Comparison of ENCODE assay signal across 18 cellular contexts in the genomic region with DNA sequence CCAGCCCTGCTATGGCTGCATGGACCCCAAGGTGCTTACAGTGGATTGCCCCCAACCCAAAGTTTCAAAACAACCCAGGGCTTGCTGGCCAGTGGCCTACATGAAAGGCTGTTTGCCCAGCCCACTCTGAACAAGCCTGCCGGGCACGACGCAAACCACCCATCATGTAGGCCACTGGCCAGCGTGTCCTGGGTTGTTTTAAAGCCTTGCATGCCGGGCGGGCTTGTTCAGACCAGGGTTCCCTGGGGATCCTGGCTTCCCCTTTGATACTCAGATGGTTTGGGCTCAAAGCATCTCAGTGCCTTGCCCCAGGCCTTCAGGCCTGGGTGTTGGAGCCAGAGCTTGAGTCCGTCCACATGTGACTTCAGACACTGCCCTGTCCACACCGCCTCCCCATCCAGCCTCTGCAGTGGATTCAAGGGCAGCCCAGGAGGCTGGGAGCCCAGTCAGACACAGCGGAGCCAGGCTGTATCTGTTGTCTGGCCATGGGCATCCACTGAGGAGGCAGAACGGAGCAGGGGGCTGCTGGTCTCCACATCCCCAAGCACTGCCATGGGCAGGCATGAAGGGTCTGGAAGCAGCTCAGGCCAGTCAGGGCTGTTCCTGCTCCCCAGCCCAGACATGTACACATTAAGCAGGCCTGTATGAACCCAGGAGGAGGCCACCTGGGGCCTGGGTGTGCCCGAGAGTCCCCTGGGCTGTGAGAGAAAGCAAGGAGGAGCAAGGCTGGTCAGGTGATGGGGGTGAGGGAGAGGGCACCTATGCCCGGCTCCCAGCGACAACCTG. TPM values are rescaled to one million over a fixed set of nuclear protein-coding genes. Genes with fewer than 3 reads are reported as not detected.
DNase-seq lines count a peak whose midpoint lies in the region; TF ChIP-seq lines count a peak whose summit lies in the region.
"Had no signal": no experiment of that assay in that cellular context is flagged by ENCODE, and none has a peak within 500 bp of the region (broad histone marks: within the 10 kb centered on the region; RNA-seq: fewer than 3 reads in every experiment).

No MANE protein-coding gene starts in this region.

- H3K4me1 ChIP-seq in endodermal cell (ENCODE audit: control insufficient read depth, insufficient read depth, low read length), result peaks cover 4% of the 10 kb centered on the region
- H3K4me1 ChIP-seq in smooth muscle cell (ENCODE audit: low read depth), result peaks cover 11% of the 10 kb centered on the region

- H3K27ac ChIP-seq in endodermal cell (ENCODE audit: low read depth, low read length) (no peak overlapping the region), smooth muscle cell (ENCODE audit: low read depth) (no peak overlapping the region)
- H3K27ac ChIP-seq: 22Rv1, C4-2B, pancreas had no signal

- H3K4me2 ChIP-seq in smooth muscle cell, result no peak overlapping the region

- intact Hi-C loops in posterior vena cava (cut with DNase I), result no loop called here

- H3K9ac ChIP-seq in endodermal cell (ENCODE audit: extremely low read depth, low read length, poor library complexity, severe bottlenecking) (no peak overlapping the region), smooth muscle cell (ENCODE audit: low read depth) (no peak overlapping the region)

- no peaks in the 10 kb centered on the region for H3K27me3 ChIP-seq in H7 (ENCODE audit: control insufficient read depth, insufficient read depth, low read length)
- H3K27me3 ChIP-seq in endodermal cell (ENCODE audit: control insufficient read depth, insufficient read depth, low read length, poor library complexity, severe bottlenecking), result no peaks in the 10 kb centered on the region
- H3K27me3 ChIP-seq in smooth muscle cell (ENCODE audit: low read depth), result no peaks in the 10 kb centered on the region
- H3K27me3 ChIP-seq: pancreas had no signal

- H3K27ac Mint-ChIP-seq in endodermal cell, result no peak overlapping the region

- no peaks in the 10 kb centered on the region for H3K27me3 Mint-ChIP-seq in endodermal cell (ENCODE audit: insufficient read depth)

- no peaks in the 10 kb centered on the region for H4K20me1 ChIP-seq in smooth muscle cell (ENCODE audit: low read depth)

- no peaks in the 10 kb centered on the region for H3F3A ChIP-seq in smooth muscle cell (ENCODE audit: low read depth)

- no peak overlapping the region for H2AFZ ChIP-seq in smooth muscle cell (ENCODE audit: low read depth)

- no peaks in the 10 kb centered on the region for H3K79me2 ChIP-seq in smooth muscle cell (ENCODE audit: low read depth)

- no peaks in the 10 kb centered on the region for H3K36me3 ChIP-seq in H7 (replicated peaks; ENCODE audit: control insufficient read depth, insufficient read depth, low read length)
- H3K36me3 ChIP-seq in endodermal cell (ENCODE audit: control insufficient read depth, insufficient read depth, low read length), result no peaks in the 10 kb centered on the region
- no peaks in the 10 kb centered on the region for H3K36me3 ChIP-seq in smooth muscle cell (ENCODE audit: low read depth)
- H3K36me3 ChIP-seq: pancreas, thoracic aorta had no signal

- no peaks in the 10 kb centered on the region for H3K36me3 Mint-ChIP-seq in endodermal cell (ENCODE audit: low read depth)

- DNase-seq in NCI-H2171 treated with DMSO at 0.1 percent for 48 hours (lab: John Stamatoyannopoulos, UW) (peak; percentile 47), NCI-H2171 (lab: John Stamatoyannopoulos, UW) (no peak), H7 (peak; percentile 43), endodermal cell (peak; percentile 47), posterior vena cava (ENCODE audit: low spot score) (peak; percentile 75), dermis blood vessel endothelial cell (no peak), smooth muscle cell (lab: John Stamatoyannopoulos, UW; ENCODE audit: unreplicated experiment) (no peak), DMS153 (lab: John Stamatoyannopoulos, UW) (no peak)
- DNase-seq: activated CD4-positive, alpha-beta T cell treated with anti-CD3 and anti-CD28 coated beads for 48 hours; left colon; NCI-H187 had no signal

- 89 to 94% methylated on average over 8 to 13 of the region's 13 CpGs for WGBS in endodermal cell (ENCODE audit: insufficient coverage in 1 of 2, insufficient read length in 1 of 2), 2 experiments
- 88% methylated on average over 11 of the region's 13 CpGs for WGBS in smooth muscle cell (ENCODE audit: low lambda C conversion rate)

- no peaks in the 10 kb centered on the region for H3K9me3 Mint-ChIP-seq in endodermal cell

- no peaks in the 10 kb centered on the region for H3K9me3 ChIP-seq in endodermal cell (ENCODE audit: control insufficient read depth, low read length)
- no peaks in the 10 kb centered on the region for H3K9me3 ChIP-seq in smooth muscle cell (replicated peaks; ENCODE audit: low read depth)
- H3K9me3 ChIP-seq: pancreas, thoracic aorta had no signal

- peaks cover 18% of the 10 kb centered on the region for H3K4me1 Mint-ChIP-seq in endodermal cell

- TF ChIP-seq CTCF in endodermal cell (conservative IDR thresholded peaks at IDR 0.05) (no peak), smooth muscle cell (IDR thresholded peaks at IDR 0.05; ENCODE audit: borderline replicate concordance, insufficient read depth, poor library complexity, severe bottlenecking) (no peak)

- H3K4me3 Mint-ChIP-seq in endodermal cell, result no peak overlapping the region

- H3K4me3 ChIP-seq in H7 (ENCODE audit: insufficient read depth, low read depth, low read length) (no peak overlapping the region), endodermal cell (ENCODE audit: low read length) (no peak overlapping the region), smooth muscle cell (no peak overlapping the region)
- H3K4me3 ChIP-seq: pancreas, thoracic aorta had no signal

RNA-seq across cellular contexts. Expression of a gene that starts 4.0 kb away (rescaled TPM):
- not detected in 2 replicates for total RNA-seq in H7 (2014; rRNA removed; shearing (Covaris generic))
- total RNA-seq in endodermal cell (under 1 TPM in 1 of 2 donors, not detected in 1; 0.53 TPM), posterior vena cava (100 to 1,000 TPM; 188 to 212 TPM), dermis blood vessel endothelial cell (12.8 and 23.8 TPM in 2 replicates), smooth muscle cell (0.99 TPM in 1 of 2 replicates, not detected in the other)
- 0.50 TPM for polyA plus RNA-seq in endodermal cell (2013, experiment 1 of 2)
- 0.66 TPM for polyA plus RNA-seq in endodermal cell (2013, experiment 2 of 2)
- polyA plus RNA-seq in smooth muscle cell, result not detected in 2 replicates
- total RNA-seq: NCI-H460, OCI-LY7 had no signal

RNA-seq across cellular contexts. Expression of a gene that starts 5.9 kb away (rescaled TPM):
- total RNA-seq in H7 (2014; rRNA removed; shearing (Covaris generic)), result 23.4 and 26.7 TPM in 2 replicates
- 1 to 10 TPM in 1 of 2 donors, under 1 TPM in 1; 0.60 to 2.7 TPM for total RNA-seq in endodermal cell
- 14.7 TPM for polyA plus RNA-seq in endodermal cell (2013, experiment 1 of 2)
- 11.6 TPM for polyA plus RNA-seq in endodermal cell (2013, experiment 2 of 2)
- total RNA-seq in posterior vena cava, result 10 to 100 TPM; 55.9 to 61.1 TPM
- total RNA-seq in dermis blood vessel endothelial cell, result 111 and 117 TPM in 2 replicates
- 2.6 and 6.7 TPM in 2 replicates for total RNA-seq in smooth muscle cell
- polyA plus RNA-seq in smooth muscle cell, result 2.3 and 4.1 TPM in 2 replicates
- total RNA-seq: OCI-LY7 had no signal

RNA-seq across cellular contexts. Expression of a gene that starts 6.8 kb away (rescaled TPM):
- 1.7 and 2.7 TPM in 2 replicates for total RNA-seq in H7 (2014; rRNA removed; shearing (Covaris generic))
- 1 to 10 TPM in 1 of 2 donors, under 1 TPM in 1; 1.00 to 1.3 TPM for total RNA-seq in endodermal cell
- 0.75 TPM for polyA plus RNA-seq in endodermal cell (2013, experiment 1 of 2)
- 0.58 TPM for polyA plus RNA-seq in endodermal cell (2013, experiment 2 of 2)
- total RNA-seq in posterior vena cava, result 10 to 100 TPM; 46.6 to 57.0 TPM
- 465 and 483 TPM in 2 replicates for total RNA-seq in dermis blood vessel endothelial cell
- 0.09 and 0.90 TPM in 2 replicates for total RNA-seq in smooth muscle cell
- polyA plus RNA-seq in smooth muscle cell, result 0.16 and 0.35 TPM in 2 replicates
- total RNA-seq: OCI-LY7 had no signal

RNA-seq across cellular contexts. Expression of a gene that starts 55.8 kb away (rescaled TPM):
- total RNA-seq in H7 (2014; rRNA removed; shearing (Covaris generic)), result not detected in 2 replicates
- total RNA-seq in endodermal cell, result not detected
- not detected for polyA plus RNA-seq in endodermal cell (2013, experiment 1 of 2)
- polyA plus RNA-seq in endodermal cell (2013, experiment 2 of 2), result not detected
- not detected for total RNA-seq in posterior vena cava
- total RNA-seq in dermis blood vessel endothelial cell, result not detected in 2 replicates
- 7.0 TPM in 1 of 2 replicates, not detected in the other for total RNA-seq in smooth muscle cell
- polyA plus RNA-seq in smooth muscle cell, result not detected in 2 replicates
- total RNA-seq: left colon, NCI-H460, OCI-LY7, pancreas, skeletal muscle tissue, thoracic aorta had no signal

Comparison
In these comparisons a context has a peak if more than half of its experiments do, and no peak if none do; other contexts are left out.
1. DNase-seq: peak in NCI-H2171 treated with DMSO at 0.1 percent for 48 hours (single experiment), H7 (single experiment), endodermal cell (single experiment) and posterior vena cava (single experiment); none in NCI-H2171 (single experiment), dermis blood vessel endothelial cell (single experiment), smooth muscle cell (single experiment) and DMS153 (single experiment).
2. RNA of a gene that starts 6.8 kb away (total RNA-seq): 465 to 483 TPM in dermis blood vessel endothelial cell and 46.6 to 57.0 TPM in posterior vena cava; 1.7 to 2.7 TPM in H7, 1.00 to 1.3 TPM in endodermal cell and 0.09 to 0.90 TPM in smooth muscle cell; every median in the first group is over 10 times any median in the second.